Comparison of ENCODE assay signal across 25 cellular contexts in genomic region chr15:67743558-67743957, GRCh38.
"Had no signal": no experiment of that assay in that cellular context is flagged by ENCODE, and none has a peak within 500 bp of the region (broad histone marks: within the 10 kb centered on the region; RNA-seq: fewer than 3 reads in every experiment).

No MANE protein-coding gene starts in this region.

- ATAC-seq: body of pancreas, left lung, lower lobe of right lung, mucosa of descending colon had no signal

- H3K27me3 Mint-ChIP-seq: activated B cell treated with CpG ODN at 0.5 μM for 24 hours, progenitor cell of endocrine pancreas had no signal

- H3K36me3 ChIP-seq: adrenal gland, esophagus squamous epithelium, left lung, ovary, right lobe of liver, thoracic aorta had no signal

- H3K27ac ChIP-seq: adrenal gland, body of pancreas, esophagus squamous epithelium, left lung, lower lobe of right lung, ovary, right lobe of liver, thoracic aorta had no signal

- H3K27me3 ChIP-seq: adrenal gland, body of pancreas, esophagus squamous epithelium, left lung, ovary, right lobe of liver had no signal

- DNase-seq: activated B cell treated with CpG ODN at 0.5 μM for 24 hours; activated CD4-positive, alpha-beta T cell treated with anti-CD3 and anti-CD28 coated beads, Interleukin-2, amount 50 U/mL, for 4 hours; activated CD8-positive, alpha-beta memory T cell treated with anti-CD3 and anti-CD28 coated beads, Interleukin-2, amount 50 U/mL, for 48 hours; activated effector memory CD4-positive, alpha-beta T cell treated with anti-CD3 and anti-CD28 coated beads, Interleukin-2, amount 50 U/mL, for 16 hours; activated naive CD4-positive, alpha-beta T cell treated with anti-CD3 and anti-CD28 coated beads for 36 hours; aorta; body of pancreas; dermis blood vessel endothelial cell; effector CD8-positive, alpha-beta T cell; esophagus squamous epithelium; left lung; lower lobe of right lung; mesenchymal stem cell; mucosa of descending colon; nephron progenitor cell; ovary; right lobe of liver; stimulated activated CD4-positive, alpha-beta T cell treated with anti-CD3 and anti-CD28 coated beads, Interleukin-2, amount 100 ng/mL, for 48 hours; stimulated activated naive CD4-positive, alpha-beta T cell treated with Interleukin-2 at 50 U/mL for 16 hours; T-helper 1 cell; trophoblast cell had no signal

- H3K4me3 ChIP-seq: adrenal gland, body of pancreas, esophagus squamous epithelium, left lung, lower lobe of right lung, mucosa of descending colon, ovary, right lobe of liver, thoracic aorta had no signal

- H3K9me3 ChIP-seq: adrenal gland, body of pancreas, esophagus squamous epithelium, left lung, lower lobe of right lung, mucosa of descending colon, ovary, right lobe of liver, thoracic aorta had no signal

- H3K9me3 Mint-ChIP-seq: activated B cell treated with CpG ODN at 0.5 μM for 24 hours; activated naive CD4-positive, alpha-beta T cell treated with anti-CD3 and anti-CD28 coated beads for 36 hours; nephron progenitor cell; T-helper 2 cell treated with Interferon-gamma antibody and Interleukin-4, amounts not matched to agents 5 μg/mL and 100 μg/mL, for 36 hours had no signal

- H3K4me3 Mint-ChIP-seq: activated B cell treated with CpG ODN at 0.5 μM for 24 hours; activated naive CD4-positive, alpha-beta T cell treated with anti-CD3 and anti-CD28 coated beads for 36 hours; nephron progenitor cell; T-helper 2 cell treated with Interferon-gamma antibody and Interleukin-4, amounts not matched to agents 5 μg/mL and 100 μg/mL, for 36 hours had no signal

- H3K27ac Mint-ChIP-seq: activated B cell treated with CpG ODN at 0.5 μM for 24 hours; activated naive CD4-positive, alpha-beta T cell treated with anti-CD3 and anti-CD28 coated beads for 36 hours; progenitor cell of endocrine pancreas had no signal
